In genomic region chr17:80961931-80962330, GRCh38 we compare ENCODE assay signal across 26 cellular contexts. TPM values are rescaled to one million over a fixed set of nuclear protein-coding genes. Genes with fewer than 3 reads are reported as not detected.
DNase-seq lines count a peak whose midpoint lies in the region; ATAC-seq, FAIRE-seq and TF ChIP-seq lines count a peak whose summit lies in the region.
"Had no signal": no experiment of that assay in that cellular context is flagged by ENCODE, and none has a peak within 500 bp of the region (broad histone marks: within the 10 kb centered on the region; RNA-seq: fewer than 3 reads in every experiment).

No MANE protein-coding gene starts in this region.

- no peak for ATAC-seq in activated naive CD4-positive, alpha-beta T cell treated with anti-CD3 and anti-CD28 coated beads, Interleukin-2, amount 50 U/mL, for 72 hours
- no peak for ATAC-seq in GM21447 (IDR thresholded peaks at IDR 0.05; ENCODE audit: unreplicated experiment)
- ATAC-seq in HG02759 (IDR thresholded peaks at IDR 0.05; ENCODE audit: unreplicated experiment): no peak
- ATAC-seq: A549, esophagus mucosa, Panc1, sciatic nerve had no signal

- FAIRE-seq in kidney (lab: Jason Lieb, UNC): no peak
- FAIRE-seq: A549, colon had no signal

- TF ChIP-seq CTCF in kidney (IDR thresholded peaks at IDR 0.05; ENCODE audit: borderline replicate concordance, extremely low read depth, insufficient read depth) (no peak), sigmoid colon (IDR thresholded peaks at IDR 0.05) (no peak), vagina (IDR thresholded peaks at IDR 0.05) (no peak)

- no peak overlapping the region for H3K9ac ChIP-seq in kidney (ENCODE audit: low read length in 2 of 2)

- no peaks in the 10 kb centered on the region for H3K36me3 Mint-ChIP-seq in activated naive CD4-positive, alpha-beta T cell treated with anti-CD3 and anti-CD28 coated beads, Interleukin-2, amount 50 U/mL, for 72 hours
- peaks cover 8% of the 10 kb centered on the region for H3K36me3 Mint-ChIP-seq in activated naive CD4-positive, alpha-beta T cell treated with anti-CD3 and anti-CD28 coated beads, Interleukin-2, amount 10 ng/mL, durations not matched to agents 7 days and 5 days

- H3K36me3 ChIP-seq in kidney (ENCODE audit: control insufficient read depth in 1 of 2, insufficient read depth in 2 of 2, low read length in 2 of 2): no peaks in the 10 kb centered on the region
- peaks cover 0 to 24% (median 3%) of the 10 kb centered on the region in 4 donors for H3K36me3 ChIP-seq in sigmoid colon
- H3K36me3 ChIP-seq in vagina: peaks cover 0 to 4% of the 10 kb centered on the region in 2 donors

- no peak for TF ChIP-seq EP300 in sigmoid colon (IDR thresholded peaks at IDR 0.05)

- H3K27ac ChIP-seq in kidney (ENCODE audit: low read depth in 2 of 2, low read length in 2 of 2) (no peak overlapping the region), sigmoid colon (peak overlapping the region; percentile 91 to 93 (median 91)), vagina (peak overlapping the region; percentile 24)
- H3K27ac ChIP-seq: A549 had no signal

- CTCF ChIA-PET in activated naive CD4-positive, alpha-beta T cell treated with anti-CD3 and anti-CD28 coated beads, Interleukin-2, amount 10 ng/mL, durations not matched to agents 7 days and 5 days (lab: Charles Lee): no interaction called here

- in situ Hi-C loops in G401 (cut with HindIII; ENCODE audit: low sequenced_read_pairs): no loop called here

- H3K4me1 Mint-ChIP-seq in activated naive CD4-positive, alpha-beta T cell treated with anti-CD3 and anti-CD28 coated beads, Interleukin-2, amount 10 ng/mL, durations not matched to agents 7 days and 5 days: no peaks in the 10 kb centered on the region
- H3K4me1 Mint-ChIP-seq: activated CD4-positive, alpha-beta T cell treated with anti-CD3 and anti-CD28 coated beads, Interleukin-2, amount 10 ng/mL, durations not matched to agents 24 days and 14 days; activated naive CD8-positive, alpha-beta T cell treated with anti-CD3 and anti-CD28 coated beads, Interleukin-2, amount 10 ng/mL, durations not matched to agents 7 days and 5 days had no signal

- H3K4me1 ChIP-seq in kidney (ENCODE audit: control insufficient read depth in 1 of 2, insufficient read depth in 1 of 2, low read depth in 1 of 2, low read length in 2 of 2) (no peaks in the 10 kb centered on the region), sigmoid colon (peaks cover 0 to 46% (median 44%) of the 10 kb centered on the region in 4 donors), vagina (peaks cover 19% of the 10 kb centered on the region)
- H3K4me1 ChIP-seq: A549 had no signal

- intact Hi-C loops in kidney (cut with DNase I): loop anchor here (10.0 kb wide), 1 partner anchor 537 kb away; no protein-coding TSS in a partner anchor
- intact Hi-C loops in sigmoid colon (cut with DNase I): loop anchor here (10.0 kb wide), 1 partner anchor 507 kb away; no protein-coding TSS in a partner anchor
- intact Hi-C loops in vagina (cut with DNase I): no loop called here

- no peaks in the 10 kb centered on the region for H3K9me3 ChIP-seq in kidney (ENCODE audit: control insufficient read depth in 1 of 2, low read length in 2 of 2)
- H3K9me3 ChIP-seq in sigmoid colon: no peaks in the 10 kb centered on the region
- no peaks in the 10 kb centered on the region for H3K9me3 ChIP-seq in vagina
- H3K9me3 ChIP-seq: A549 had no signal

- 88 to 90% methylated on average over 9 of the region's 9 CpGs for WGBS in sigmoid colon, 2 donors

- H3K27me3 ChIP-seq in sigmoid colon (no peaks in the 10 kb centered on the region), vagina (no peaks in the 10 kb centered on the region)

- H3K4me3 ChIP-seq in kidney (ENCODE audit: low read length in 2 of 2): no peak overlapping the region
- no peak overlapping the region for H3K4me3 ChIP-seq in sigmoid colon
- no peak overlapping the region for H3K4me3 ChIP-seq in vagina
- H3K4me3 ChIP-seq: A549 had no signal

- peak overlapping the region; percentile 22 to 54 for H3K27ac Mint-ChIP-seq in activated naive CD4-positive, alpha-beta T cell treated with anti-CD3 and anti-CD28 coated beads, Interleukin-2, amount 50 U/mL, for 72 hours
- no peak overlapping the region for H3K27ac Mint-ChIP-seq in activated naive CD4-positive, alpha-beta T cell treated with anti-CD3 and anti-CD28 coated beads, Interleukin-2, amount 10 ng/mL, durations not matched to agents 7 days and 5 days
- H3K27ac Mint-ChIP-seq: activated CD4-positive, alpha-beta T cell treated with anti-CD3 and anti-CD28 coated beads, Interleukin-2, amount 10 ng/mL, durations not matched to agents 24 days and 14 days; activated naive CD8-positive, alpha-beta T cell treated with anti-CD3 and anti-CD28 coated beads, Interleukin-2, amount 10 ng/mL, durations not matched to agents 7 days and 5 days; activated T-helper 1 cell treated with anti-CD3 and anti-CD28 coated beads, Interleukin-12 subunit alpha, Interleukin-12 subunit beta, Interleukin-2, Interleukin-4 antibody, amounts not matched to agents 30 ng/mL and 10 ng/mL and 1 ng/mL, durations not matched to agents 14 hours and 24 hours and 36 hours had no signal

- DNase-seq in activated naive CD4-positive, alpha-beta T cell treated with anti-CD3 and anti-CD28 coated beads, Interleukin-2, amount 50 U/mL, for 72 hours (ENCODE audit: low spot score in 2 of 2): no peak
- no peak for DNase-seq in activated naive CD4-positive, alpha-beta T cell treated with anti-CD3 and anti-CD28 coated beads, Interleukin-2, amount 10 ng/mL, durations not matched to agents 7 days and 5 days
- DNase-seq in kidney: peak; percentile 75
- no peak for DNase-seq in sigmoid colon
- no peak for DNase-seq in vagina (ENCODE audit: extremely low spot score in 2 of 2)
- no peak for DNase-seq in G401 (ENCODE audit: low spot score)
- DNase-seq: activated CD4-positive, alpha-beta T cell treated with anti-CD3 and anti-CD28 coated beads, Interleukin-2, amount 10 ng/mL, durations not matched to agents 24 days and 14 days; activated naive CD8-positive, alpha-beta T cell treated with anti-CD3 and anti-CD28 coated beads, Interleukin-2, amount 10 ng/mL, durations not matched to agents 7 days and 5 days; C1 segment of cervical spinal cord; effector memory CD4-positive, alpha-beta T cell; EL; GOT3; kidney glomerular epithelial cell; NCI-H1092; NCI-H1930; NCI-H446; NK-92 treated with Interleukin-12 subunit alpha and Interleukin-12 subunit beta, amount 100 ng/mL, for 24 hours; T-helper 2 cell had no signal

- no peak overlapping the region for H3K4me3 Mint-ChIP-seq in activated naive CD4-positive, alpha-beta T cell treated with anti-CD3 and anti-CD28 coated beads, Interleukin-2, amount 10 ng/mL, durations not matched to agents 7 days and 5 days
- H3K4me3 Mint-ChIP-seq: activated CD4-positive, alpha-beta T cell treated with anti-CD3 and anti-CD28 coated beads, Interleukin-2, amount 10 ng/mL, durations not matched to agents 24 days and 14 days; activated naive CD8-positive, alpha-beta T cell treated with anti-CD3 and anti-CD28 coated beads, Interleukin-2, amount 10 ng/mL, durations not matched to agents 7 days and 5 days; activated T-helper 1 cell treated with anti-CD3 and anti-CD28 coated beads, Interleukin-12 subunit alpha, Interleukin-12 subunit beta, Interleukin-2, Interleukin-4 antibody, amounts not matched to agents 30 ng/mL and 10 ng/mL and 1 ng/mL, durations not matched to agents 14 hours and 24 hours and 36 hours had no signal

- TF ChIP-seq POLR2A in sigmoid colon (IDR thresholded peaks at IDR 0.05): no peak
- TF ChIP-seq POLR2A in vagina (IDR thresholded peaks at IDR 0.05): no peak

- no peaks in the 10 kb centered on the region for H3K27me3 Mint-ChIP-seq in activated naive CD4-positive, alpha-beta T cell treated with anti-CD3 and anti-CD28 coated beads, Interleukin-2, amount 10 ng/mL, durations not matched to agents 7 days and 5 days
- H3K27me3 Mint-ChIP-seq: activated CD4-positive, alpha-beta T cell treated with anti-CD3 and anti-CD28 coated beads, Interleukin-2, amount 10 ng/mL, durations not matched to agents 24 days and 14 days; activated naive CD8-positive, alpha-beta T cell treated with anti-CD3 and anti-CD28 coated beads, Interleukin-2, amount 10 ng/mL, durations not matched to agents 7 days and 5 days had no signal

- no peaks in the 10 kb centered on the region for H3K9me3 Mint-ChIP-seq in activated naive CD4-positive, alpha-beta T cell treated with anti-CD3 and anti-CD28 coated beads, Interleukin-2, amount 50 U/mL, for 72 hours
- H3K9me3 Mint-ChIP-seq in activated naive CD4-positive, alpha-beta T cell treated with anti-CD3 and anti-CD28 coated beads, Interleukin-2, amount 10 ng/mL, durations not matched to agents 7 days and 5 days: no peaks in the 10 kb centered on the region
- H3K9me3 Mint-ChIP-seq: activated CD4-positive, alpha-beta T cell treated with anti-CD3 and anti-CD28 coated beads, Interleukin-2, amount 10 ng/mL, durations not matched to agents 24 days and 14 days; activated naive CD8-positive, alpha-beta T cell treated with anti-CD3 and anti-CD28 coated beads, Interleukin-2, amount 10 ng/mL, durations not matched to agents 7 days and 5 days; activated T-helper 1 cell treated with anti-CD3 and anti-CD28 coated beads, Interleukin-12 subunit alpha, Interleukin-12 subunit beta, Interleukin-2, Interleukin-4 antibody, amounts not matched to agents 30 ng/mL and 10 ng/mL and 1 ng/mL, durations not matched to agents 14 hours and 24 hours and 36 hours had no signal

RNA-seq across cellular contexts. Expression of gene CHMP6, which starts 29.7 kb away (rescaled TPM):
- 10 to 100 TPM in 1 of 2 donors, 1 to 10 TPM in 1; 9.7 to 18.5 TPM for total RNA-seq in activated naive CD4-positive, alpha-beta T cell treated with anti-CD3 and anti-CD28 coated beads, Interleukin-2, amount 50 U/mL, for 72 hours
- total RNA-seq in kidney (28.0 TPM), sigmoid colon (10 to 100 TPM; 15.7 to 28.2 (median 22.2) TPM), vagina (31.7 TPM)
- polyA plus RNA-seq in kidney (ENCODE audit: insufficient read depth, low read depth, low replicate concordance) (34.1 TPM), sigmoid colon (10 to 100 TPM; 36.3 to 40.4 (median 37.2) TPM)
- total RNA-seq in G401 (2014; rRNA removed; shearing (Covaris generic)): 51.8 and 65.5 TPM in 2 replicates

Comparison
In these comparisons a context has a peak if more than half of its experiments do, and no peak if none do; other contexts are left out.
1. H3K27ac ChIP-seq: peak in sigmoid colon (4 of 4) and vagina (single experiment); none in kidney (0 of 2).